ENCODE assay signal across 2 cellular contexts in the genomic region with DNA sequence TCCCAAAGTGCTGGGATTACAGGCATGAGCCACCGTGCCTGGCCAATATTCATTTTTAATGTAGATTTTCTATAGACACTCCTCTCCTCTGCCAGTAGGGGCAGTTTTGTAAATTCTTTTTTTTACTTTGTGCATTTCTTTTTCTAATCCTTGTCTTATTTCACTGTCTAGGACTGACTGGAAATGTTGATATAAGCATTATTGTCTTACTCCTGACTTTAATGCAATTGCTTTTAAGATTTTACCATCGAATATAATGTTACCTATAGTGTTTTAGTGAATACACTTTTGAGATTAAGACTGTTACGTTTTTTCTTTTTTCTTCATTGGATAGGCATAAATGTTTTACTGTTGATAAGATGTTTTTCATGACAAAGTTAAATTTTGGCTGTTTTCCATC.
TF ChIP-seq lines count a peak whose summit lies in the region.

No MANE protein-coding gene starts in this region.

TF ChIP-seq in Ishikawa, 13 proteins besides CTCF, POLR2A, EP300 and RAD21 (continued from another document):
- TF ChIP-seq, protein P1, sequence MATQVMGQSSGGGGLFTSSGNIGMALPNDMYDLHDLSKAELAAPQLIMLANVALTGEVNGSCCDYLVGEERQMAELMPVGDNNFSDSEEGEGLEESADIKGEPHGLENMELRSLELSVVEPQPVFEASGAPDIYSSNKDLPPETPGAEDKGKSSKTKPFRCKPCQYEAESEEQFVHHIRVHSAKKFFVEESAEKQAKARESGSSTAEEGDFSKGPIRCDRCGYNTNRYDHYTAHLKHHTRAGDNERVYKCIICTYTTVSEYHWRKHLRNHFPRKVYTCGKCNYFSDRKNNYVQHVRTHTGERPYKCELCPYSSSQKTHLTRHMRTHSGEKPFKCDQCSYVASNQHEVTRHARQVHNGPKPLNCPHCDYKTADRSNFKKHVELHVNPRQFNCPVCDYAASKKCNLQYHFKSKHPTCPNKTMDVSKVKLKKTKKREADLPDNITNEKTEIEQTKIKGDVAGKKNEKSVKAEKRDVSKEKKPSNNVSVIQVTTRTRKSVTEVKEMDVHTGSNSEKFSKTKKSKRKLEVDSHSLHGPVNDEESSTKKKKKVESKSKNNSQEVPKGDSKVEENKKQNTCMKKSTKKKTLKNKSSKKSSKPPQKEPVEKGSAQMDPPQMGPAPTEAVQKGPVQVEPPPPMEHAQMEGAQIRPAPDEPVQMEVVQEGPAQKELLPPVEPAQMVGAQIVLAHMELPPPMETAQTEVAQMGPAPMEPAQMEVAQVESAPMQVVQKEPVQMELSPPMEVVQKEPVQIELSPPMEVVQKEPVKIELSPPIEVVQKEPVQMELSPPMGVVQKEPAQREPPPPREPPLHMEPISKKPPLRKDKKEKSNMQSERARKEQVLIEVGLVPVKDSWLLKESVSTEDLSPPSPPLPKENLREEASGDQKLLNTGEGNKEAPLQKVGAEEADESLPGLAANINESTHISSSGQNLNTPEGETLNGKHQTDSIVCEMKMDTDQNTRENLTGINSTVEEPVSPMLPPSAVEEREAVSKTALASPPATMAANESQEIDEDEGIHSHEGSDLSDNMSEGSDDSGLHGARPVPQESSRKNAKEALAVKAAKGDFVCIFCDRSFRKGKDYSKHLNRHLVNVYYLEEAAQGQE (IDR thresholded peaks at IDR 0.05; ENCODE audit: low read depth) = no peak
- TF ChIP-seq NFIC (IDR thresholded peaks at IDR 0.05) = no peak
- no peak for TF ChIP-seq TEAD4 (IDR thresholded peaks at IDR 0.05)
- TF ChIP-seq EGR1 (IDR thresholded peaks at IDR 0.05) = no peak
- TF ChIP-seq CEBPB (IDR thresholded peaks at IDR 0.05) = no peak
- TF ChIP-seq CREB1 (IDR thresholded peaks at IDR 0.05; ENCODE audit: low read depth) = no peak
- TF ChIP-seq, protein P2, sequence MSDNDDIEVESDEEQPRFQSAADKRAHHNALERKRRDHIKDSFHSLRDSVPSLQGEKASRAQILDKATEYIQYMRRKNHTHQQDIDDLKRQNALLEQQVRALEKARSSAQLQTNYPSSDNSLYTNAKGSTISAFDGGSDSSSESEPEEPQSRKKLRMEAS (IDR thresholded peaks at IDR 0.05) = no peak

TF ChIP-seq in neural cell, 6 proteins besides CTCF, POLR2A, EP300 and RAD21 (continued from another document):
- no peak for TF ChIP-seq EZH2 (IDR thresholded peaks at IDR 0.05; ENCODE audit: borderline replicate concordance, insufficient read depth, low read length, poor library complexity, severe bottlenecking)
TF ChIP-seq in neural cell: peak in this region for 0.
